ENCODE assay signal across 8 cellular contexts in genomic region chr6:31665501-31666336, GRCh38. TPM values are rescaled to one million over a fixed set of nuclear protein-coding genes. Genes with fewer than 3 reads are reported as not detected.
DNase-seq lines count a peak whose midpoint lies in the region; ATAC-seq, FAIRE-seq and TF ChIP-seq lines count a peak whose summit lies in the region.

Gene CSNK2B (plus strand): TSS chr6:31666080. CDS start chr6:31666832, 752 bp downstream.

- H3K9me3 ChIP-seq in KOPT-K1 (ENCODE audit: insufficient read depth, low read length, poor library complexity, severe bottlenecking) (no peaks in the 10 kb centered on the region), esophagus squamous epithelium (no peaks in the 10 kb centered on the region)

- peaks cover 33 to 35% of the 10 kb centered on the region in 2 donors for H3K36me3 Mint-ChIP-seq in activated T-cell treated with anti-CD3 and anti-CD28 coated beads, Interleukin-2, amount 50 U/mL, for 72 hours (ENCODE audit: insufficient read depth in 2 of 2)
- H3K36me3 Mint-ChIP-seq in naive B cell, result peaks cover 4 to 26% of the 10 kb centered on the region in 2 donors
- H3K36me3 Mint-ChIP-seq in stimulated activated memory B cell treated with anti-CD40 and anti-IgM and Interleukin-4, amounts not matched to agents 10 μg/mL and 1 μg/mL and 100 μg/mL, for 72 hours, result peaks cover 57% of the 10 kb centered on the region

- peak; percentile 52 for FAIRE-seq in RCC 7860 (lab: Jason Lieb, UNC)

- 2% methylated on average over 9 to 23 of the region's 63 CpGs for WGBS in esophagus squamous epithelium, 2 donors

- H3K36me3 ChIP-seq in KOPT-K1 (ENCODE audit: insufficient read depth, low read length) (peaks cover 72% of the 10 kb centered on the region), esophagus squamous epithelium (peaks cover 28 to 62% (median 39%) of the 10 kb centered on the region in 3 donors)

- H3K4me3 Mint-ChIP-seq in activated T-cell treated with anti-CD3 and anti-CD28 coated beads, Interleukin-2, amount 50 U/mL, for 72 hours, result peak within 1 kb of the TSS; percentile 98 to 99
- H3K4me3 Mint-ChIP-seq in naive B cell, result peak within 1 kb of the TSS; percentile 94 to 99 (median 97)
- H3K4me3 Mint-ChIP-seq in stimulated activated memory B cell treated with anti-CD40 and anti-IgM and Interleukin-4, amounts not matched to agents 10 μg/mL and 1 μg/mL and 100 μg/mL, for 72 hours, result peak within 1 kb of the TSS; percentile 95

- TF ChIP-seq CTCF in esophagus squamous epithelium (IDR thresholded peaks at IDR 0.05), result peak in 1 of 6 experiments; percentile 12

- peaks cover 75% of the 10 kb centered on the region for H3K4me1 Mint-ChIP-seq in activated T-cell treated with anti-CD3 and anti-CD28 coated beads, Interleukin-2, amount 50 U/mL, for 72 hours (ENCODE audit: low read depth)
- H3K4me1 Mint-ChIP-seq in naive B cell, result peaks cover 48 to 81% (median 62%) of the 10 kb centered on the region in 3 donors
- peaks cover 67% of the 10 kb centered on the region for H3K4me1 Mint-ChIP-seq in stimulated activated memory B cell treated with anti-CD40 and anti-IgM and Interleukin-4, amounts not matched to agents 10 μg/mL and 1 μg/mL and 100 μg/mL, for 72 hours

- peaks cover 19 to 69% (median 32%) of the 10 kb centered on the region in 3 donors for H3K4me1 ChIP-seq in esophagus squamous epithelium

- peak within 1 kb of the TSS; percentile 98 for H3K27ac Mint-ChIP-seq in activated T-cell treated with anti-CD3 and anti-CD28 coated beads, Interleukin-2, amount 50 U/mL, for 72 hours
- H3K27ac Mint-ChIP-seq in naive B cell, result peak within 1 kb of the TSS; percentile 96 to 99 (median 99)
- peak within 1 kb of the TSS; percentile 98 for H3K27ac Mint-ChIP-seq in stimulated activated memory B cell treated with anti-CD40 and anti-IgM and Interleukin-4, amounts not matched to agents 10 μg/mL and 1 μg/mL and 100 μg/mL, for 72 hours

- peak; percentile 82 for ATAC-seq in GM21786 (IDR thresholded peaks at IDR 0.05; ENCODE audit: unreplicated experiment)
- ATAC-seq in activated T-cell treated with anti-CD3 and anti-CD28 coated beads, Interleukin-2, amount 50 U/mL, for 72 hours (replicated peaks in 1 of 2), result peak; percentile 85 to 86
- ATAC-seq in naive B cell (ENCODE audit: low read depth in 2 of 2), result peak; percentile 80 to 81
- peak; percentile 94 for ATAC-seq in stimulated activated memory B cell treated with anti-CD40 and anti-IgM and Interleukin-4, amounts not matched to agents 10 μg/mL and 1 μg/mL and 100 μg/mL, for 72 hours

- H3K4me3 ChIP-seq in esophagus squamous epithelium, result peak within 1 kb of the TSS; percentile 84 to 92 (median 89)

- no peaks in the 10 kb centered on the region for H3K27me3 ChIP-seq in esophagus squamous epithelium

- no peaks in the 10 kb centered on the region for H3K27me3 Mint-ChIP-seq in activated T-cell treated with anti-CD3 and anti-CD28 coated beads, Interleukin-2, amount 50 U/mL, for 72 hours (ENCODE audit: low read depth)
- no peaks in the 10 kb centered on the region for H3K27me3 Mint-ChIP-seq in naive B cell
- no peaks in the 10 kb centered on the region for H3K27me3 Mint-ChIP-seq in stimulated activated memory B cell treated with anti-CD40 and anti-IgM and Interleukin-4, amounts not matched to agents 10 μg/mL and 1 μg/mL and 100 μg/mL, for 72 hours

- H3K27ac ChIP-seq in KOPT-K1 (ENCODE audit: low read depth, low read length, poor library complexity, severe bottlenecking), result peak within 1 kb of the TSS; percentile 96
- H3K27ac ChIP-seq in esophagus squamous epithelium, result peak within 1 kb of the TSS; percentile 93 to 99 (median 99)

- DNase-seq in DMS79 treated with DMSO at 0.1 percent for 48 hours (lab: John Stamatoyannopoulos, UW) (peak; percentile 97), RCC 7860 (ENCODE audit: low spot score) (peak; percentile 90), esophagus squamous epithelium (lab: John Stamatoyannopoulos, UW) (peak; percentile 93), naive B cell (peak; percentile 97)
- peak; percentile 97 to 99 for DNase-seq in activated T-cell treated with anti-CD3 and anti-CD28 coated beads, Interleukin-2, amount 50 U/mL, for 72 hours

- peak in 3 of 4 donors; percentile 68 to 87 (median 73) for TF ChIP-seq POLR2A in esophagus squamous epithelium (IDR thresholded peaks at IDR 0.05)

- no peaks in the 10 kb centered on the region for H3K9me3 Mint-ChIP-seq in activated T-cell treated with anti-CD3 and anti-CD28 coated beads, Interleukin-2, amount 50 U/mL, for 72 hours
- no peaks in the 10 kb centered on the region for H3K9me3 Mint-ChIP-seq in naive B cell
- no peaks in the 10 kb centered on the region for H3K9me3 Mint-ChIP-seq in stimulated activated memory B cell treated with anti-CD40 and anti-IgM and Interleukin-4, amounts not matched to agents 10 μg/mL and 1 μg/mL and 100 μg/mL, for 72 hours

- intact Hi-C loops in esophagus squamous epithelium (cut with DNase I), result no loop called here

RNA-seq across cellular contexts. Expression of gene CSNK2B, which starts in this region (rescaled TPM):
- total RNA-seq in activated T-cell treated with anti-CD3 and anti-CD28 coated beads, Interleukin-2, amount 50 U/mL, for 72 hours, result 100 to 1,000 TPM; 208 to 209 TPM
- total RNA-seq in esophagus squamous epithelium, result 100 to 1,000 TPM; 155 to 204 (median 186) TPM
- 100 to 1,000 TPM; 279 to 299 (median 286) TPM for polyA plus RNA-seq in naive B cell (ENCODE audit: low read depth in 6 of 6)

Comparison
In these comparisons a context has a peak if more than half of its experiments do, and no peak if none do; other contexts are left out.
1. Peak in every context shown above with its lines: DNase-seq, ATAC-seq, H3K4me3 ChIP-seq and H3K27ac ChIP-seq.